8 cellular contexts compared by ENCODE assay signal in genomic region chr12:49198431-49199155, GRCh38. TPM values are rescaled to one million over a fixed set of nuclear protein-coding genes. Genes with fewer than 3 reads are reported as not detected.
DNase-seq lines count a peak whose midpoint lies in the region; ATAC-seq and TF ChIP-seq lines count a peak whose summit lies in the region.

No MANE protein-coding gene starts in this region.

- no peak for ATAC-seq in GM21737 (IDR thresholded peaks at IDR 0.05; ENCODE audit: unreplicated experiment)
- ATAC-seq in HG03442 (IDR thresholded peaks at IDR 0.05; ENCODE audit: unreplicated experiment) = no peak

- no peaks in the 10 kb centered on the region for H3K36me3 ChIP-seq in muscle layer of colon (ENCODE audit: insufficient read depth, low read length)

- peaks cover 18% of the 10 kb centered on the region for H3K4me1 ChIP-seq in muscle layer of colon (ENCODE audit: insufficient read depth, low read length)

- peak in 11 of 56 donors; percentile 10 to 30 (median 18) for TF ChIP-seq CTCF in dorsolateral prefrontal cortex (IDR thresholded peaks at IDR 0.05 in 54 of 56, conservative IDR thresholded peaks at IDR 0.05 in 2 of 56; ENCODE audit: low read depth in 1 of 56, partially characterized antibody in 56 of 56)

- H3K4me3 ChIP-seq in dorsolateral prefrontal cortex (peak overlapping the region in 45 of 59 donors; percentile 0 to 55 (median 27)), muscle layer of colon (ENCODE audit: low read depth in 1 of 2, low read length in 2 of 2) (no peak overlapping the region)

- no peaks in the 10 kb centered on the region for H3K9me3 ChIP-seq in muscle layer of colon (ENCODE audit: low read length)

- H3K27ac ChIP-seq in dorsolateral prefrontal cortex = peak overlapping the region; percentile 12 to 93 (median 84)
- peak overlapping the region; percentile 12 for H3K27ac ChIP-seq in muscle layer of colon (ENCODE audit: low read depth, low read length)

- intact Hi-C loops in dorsolateral prefrontal cortex (cut with DNase I) = no loop called here

- H3K27me3 ChIP-seq in dorsolateral prefrontal cortex = no peaks in the 10 kb centered on the region
- H3K27me3 ChIP-seq in muscle layer of colon (ENCODE audit: control insufficient read depth in 1 of 2, insufficient read depth in 2 of 2, low read length in 2 of 2) = no peaks in the 10 kb centered on the region

- no peak overlapping the region for H3K9ac ChIP-seq in muscle layer of colon (ENCODE audit: low read length)

- DNase-seq in Daoy (ENCODE audit: low read depth) = peak; percentile 85
- DNase-seq in NCI-H2171 treated with DMSO at 0.1 percent for 48 hours (lab: John Stamatoyannopoulos, UW) = peak; percentile 64
- peak; percentile 55 to 89 (median 78) for DNase-seq in dorsolateral prefrontal cortex
- DNase-seq in cerebellum (ENCODE audit: low spot score) = no peak
- no peak for DNase-seq in GF-D8 (lab: John Stamatoyannopoulos, UW)

RNA-seq across cellular contexts. Expression of gene TUBA1A, which starts 9.7 kb away (rescaled TPM):
- total RNA-seq in Daoy (2014; rRNA removed; shearing (Covaris generic)) = 306 and 316 TPM in 2 replicates
- total RNA-seq in dorsolateral prefrontal cortex (1,000 to 10,000 TPM in 11 of 120 experiments, 100 to 1,000 TPM in 109; 197 to 1,976 (median 609) TPM), cerebellum (3,426 TPM)

Comparison
In these comparisons a context has a peak if more than half of its experiments do, and no peak if none do; other contexts are left out.
1. DNase-seq: peak in Daoy (single experiment), NCI-H2171 treated with DMSO at 0.1 percent for 48 hours (single experiment) and dorsolateral prefrontal cortex (10 of 10); none in cerebellum (single experiment) and GF-D8 (single experiment).
2. H3K4me3 ChIP-seq: peak in dorsolateral prefrontal cortex (45 of 59); none in muscle layer of colon (0 of 2).